Comparison of ENCODE assay signal across 17 cellular contexts in the genomic region with DNA sequence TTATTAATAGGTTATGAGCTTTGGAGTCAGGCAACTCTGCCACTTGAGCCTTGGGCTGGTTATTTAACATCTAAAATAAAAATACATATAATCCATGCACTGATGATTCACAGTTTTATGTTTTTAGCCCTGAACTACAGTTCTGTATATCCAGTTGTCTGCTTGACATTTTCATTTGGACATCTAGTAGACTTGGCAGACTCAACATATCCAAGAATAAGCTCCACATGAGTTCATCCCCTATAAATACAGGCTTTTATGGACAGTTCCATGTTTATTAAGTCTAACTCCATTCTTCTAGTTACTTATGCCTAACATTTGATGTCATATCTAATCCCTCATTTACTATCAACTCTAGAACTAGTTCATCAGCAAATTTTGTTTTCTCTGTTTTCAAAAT.
"Had no signal": no experiment of that assay in that cellular context is flagged by ENCODE, and none has a peak within 500 bp of the region (broad histone marks: within the 10 kb centered on the region; RNA-seq: fewer than 3 reads in every experiment).

No MANE protein-coding gene starts in this region.

- H3K4me3 ChIP-seq: coronary artery, dorsolateral prefrontal cortex, esophagus muscularis mucosa, heart right ventricle, left lung, lower lobe of right lung, mucosa of descending colon had no signal

- ATAC-seq: foreskin keratinocyte, heart right ventricle, left cardiac atrium, left lung, left ventricle myocardium superior, lower lobe of right lung, mucosa of descending colon had no signal

- H3K27ac ChIP-seq: coronary artery, dorsolateral prefrontal cortex, esophagus muscularis mucosa, foreskin keratinocyte, heart right ventricle, left lung, lower lobe of right lung had no signal

- H3K36me3 ChIP-seq: esophagus muscularis mucosa, heart right ventricle, left lung, lower lobe of right lung had no signal

- DNase-seq: dermis blood vessel endothelial cell; dorsolateral prefrontal cortex; effector CD4-positive, alpha-beta T cell; effector memory CD4-positive, alpha-beta T cell; foreskin keratinocyte; glutamatergic neuron; head of caudate nucleus; heart right ventricle; hippocampal formation; left cardiac atrium; left lung; left ventricle myocardium superior; lower lobe of right lung; mesenchymal stem cell; mucosa of descending colon had no signal

- H3K4me1 ChIP-seq: esophagus muscularis mucosa, foreskin keratinocyte, heart right ventricle, left lung, lower lobe of right lung had no signal

- H3K27me3 ChIP-seq: esophagus muscularis mucosa, foreskin keratinocyte, heart right ventricle, left lung had no signal

- H3K9me3 ChIP-seq: esophagus muscularis mucosa, left lung, lower lobe of right lung had no signal
